Comparison of ENCODE assay signal across 21 cellular contexts in genomic region chr2:86485103-86485502, GRCh38. TPM values are rescaled to one million over a fixed set of nuclear protein-coding genes. Genes with fewer than 3 reads are reported as not detected.
DNase-seq lines count a peak whose midpoint lies in the region; ATAC-seq and TF ChIP-seq lines count a peak whose summit lies in the region.
"Had no signal": no experiment of that assay in that cellular context is flagged by ENCODE, and none has a peak within 500 bp of the region (broad histone marks: within the 10 kb centered on the region; RNA-seq: fewer than 3 reads in every experiment).

No MANE protein-coding gene starts in this region.

- peak overlapping the region; percentile 22 for H3K27ac Mint-ChIP-seq in activated naive CD4-positive, alpha-beta T cell treated with anti-CD3 and anti-CD28 coated beads, Interleukin-2, amount 10 ng/mL, durations not matched to agents 7 days and 5 days
- peak overlapping the region; percentile 29 to 56 for H3K27ac Mint-ChIP-seq in T-cell
- peak overlapping the region; percentile 68 for H3K27ac Mint-ChIP-seq in stimulated activated naive B cell treated with anti-CD40 and anti-IgM and Interleukin-4, amounts not matched to agents 10 μg/mL and 1 μg/mL and 100 μg/mL, for 72 hours

- H3K36me3 Mint-ChIP-seq in activated naive CD4-positive, alpha-beta T cell treated with anti-CD3 and anti-CD28 coated beads, Interleukin-2, amount 10 ng/mL, durations not matched to agents 7 days and 5 days, result peaks cover 90% of the 10 kb centered on the region
- peaks cover 90% of the 10 kb centered on the region for H3K36me3 Mint-ChIP-seq in T-cell
- peaks cover 43 to 79% of the 10 kb centered on the region in 2 donors for H3K36me3 Mint-ChIP-seq in stimulated activated naive B cell treated with anti-CD40 and anti-IgM and Interleukin-4, amounts not matched to agents 10 μg/mL and 1 μg/mL and 100 μg/mL, for 72 hours

- H3K9me3 Mint-ChIP-seq in activated naive CD4-positive, alpha-beta T cell treated with anti-CD3 and anti-CD28 coated beads, Interleukin-2, amount 10 ng/mL, durations not matched to agents 7 days and 5 days, result no peaks in the 10 kb centered on the region
- no peaks in the 10 kb centered on the region for H3K9me3 Mint-ChIP-seq in T-cell
- no peaks in the 10 kb centered on the region for H3K9me3 Mint-ChIP-seq in stimulated activated naive B cell treated with anti-CD40 and anti-IgM and Interleukin-4, amounts not matched to agents 10 μg/mL and 1 μg/mL and 100 μg/mL, for 72 hours
- H3K9me3 Mint-ChIP-seq: neural crest cell had no signal

- intact Hi-C loops in esophagus muscularis mucosa (cut with DNase I), result no loop called here

- H3K4me3 ChIP-seq in esophagus muscularis mucosa, result no peak overlapping the region
- H3K4me3 ChIP-seq: colonic mucosa, SJCRH30, spleen, upper lobe of right lung had no signal

- no peak for TF ChIP-seq EP300 in esophagus muscularis mucosa (IDR thresholded peaks at IDR 0.05)

- CTCF ChIA-PET in activated naive CD4-positive, alpha-beta T cell treated with anti-CD3 and anti-CD28 coated beads, Interleukin-2, amount 10 ng/mL, durations not matched to agents 7 days and 5 days (lab: Charles Lee), result no interaction called here
- CTCF ChIA-PET in T-cell (lab: Charles Lee), result no interaction called here

- peak overlapping the region in 3 of 4 donors; percentile 10 to 76 (median 37) for H3K27ac ChIP-seq in esophagus muscularis mucosa (replicated peaks in 1 of 4)
- H3K27ac ChIP-seq: colonic mucosa, SJCRH30, spleen, upper lobe of right lung had no signal

- TF ChIP-seq CTCF in esophagus muscularis mucosa (IDR thresholded peaks at IDR 0.05), result no peak

- peaks cover 46 to 99% (median 86%) of the 10 kb centered on the region in 4 donors for H3K36me3 ChIP-seq in esophagus muscularis mucosa

- no peak overlapping the region for H3K4me3 Mint-ChIP-seq in activated naive CD4-positive, alpha-beta T cell treated with anti-CD3 and anti-CD28 coated beads, Interleukin-2, amount 10 ng/mL, durations not matched to agents 7 days and 5 days
- H3K4me3 Mint-ChIP-seq in T-cell, result no peak overlapping the region
- no peak overlapping the region for H3K4me3 Mint-ChIP-seq in stimulated activated naive B cell treated with anti-CD40 and anti-IgM and Interleukin-4, amounts not matched to agents 10 μg/mL and 1 μg/mL and 100 μg/mL, for 72 hours
- H3K4me3 Mint-ChIP-seq: neural crest cell had no signal

- no peaks in the 10 kb centered on the region for H3K27me3 Mint-ChIP-seq in activated naive CD4-positive, alpha-beta T cell treated with anti-CD3 and anti-CD28 coated beads, Interleukin-2, amount 10 ng/mL, durations not matched to agents 7 days and 5 days
- no peaks in the 10 kb centered on the region for H3K27me3 Mint-ChIP-seq in T-cell
- H3K27me3 Mint-ChIP-seq in stimulated activated naive B cell treated with anti-CD40 and anti-IgM and Interleukin-4, amounts not matched to agents 10 μg/mL and 1 μg/mL and 100 μg/mL, for 72 hours, result no peaks in the 10 kb centered on the region

- POLR2A ChIA-PET in T-cell (lab: Charles Lee), result no interaction called here

- DNase-seq in activated naive CD4-positive, alpha-beta T cell treated with anti-CD3 and anti-CD28 coated beads, Interleukin-2, amount 10 ng/mL, durations not matched to agents 7 days and 5 days, result no peak
- DNase-seq in activated naive CD4-positive, alpha-beta T cell (lab: John Stamatoyannopoulos, UW), result no peak
- DNase-seq in T-cell, result no peak
- DNase-seq in esophagus muscularis mucosa (ENCODE audit: extremely low spot score), result no peak
- no peak for DNase-seq in stimulated activated naive B cell treated with anti-CD40 and anti-IgM and Interleukin-4, amounts not matched to agents 10 μg/mL and 1 μg/mL and 100 μg/mL, for 72 hours
- DNase-seq in HK-2 (ENCODE audit: unreplicated experiment), result no peak
- DNase-seq in NCI-H526 treated with DMSO at 0.1 percent for 48 hours (lab: John Stamatoyannopoulos, UW), result no peak
- DNase-seq in NCI-H1694 (lab: John Stamatoyannopoulos, UW), result no peak
- DNase-seq: activated CD4-positive, alpha-beta T cell treated with anti-CD3 and anti-CD28 coated beads for 4 hours; aorta; colonic mucosa; Kasumi-1; mammary epithelial cell; NCI-H1417 treated with DMSO at 0.1 percent for 48 hours; OCI-M1; SJCRH30; spleen; stimulated activated naive CD4-positive, alpha-beta T cell; T1000; upper lobe of right lung had no signal

- H3K9me3 ChIP-seq in esophagus muscularis mucosa, result no peaks in the 10 kb centered on the region
- H3K9me3 ChIP-seq: colonic mucosa, SJCRH30, spleen, upper lobe of right lung had no signal

- peaks cover 29 to 69% (median 64%) of the 10 kb centered on the region in 4 donors for H3K4me1 ChIP-seq in esophagus muscularis mucosa
- H3K4me1 ChIP-seq: colonic mucosa, SJCRH30, spleen had no signal

- no peak for TF ChIP-seq POLR2A in esophagus muscularis mucosa (IDR thresholded peaks at IDR 0.05; ENCODE audit: low read depth)

- ATAC-seq in T-cell (replicated peaks in 1 of 4), result no peak
- ATAC-seq in stimulated activated naive B cell treated with anti-CD40 and anti-IgM and Interleukin-4, amounts not matched to agents 10 μg/mL and 1 μg/mL and 100 μg/mL, for 72 hours (replicated peaks), result no peak
- ATAC-seq: upper lobe of right lung had no signal

- no peaks in the 10 kb centered on the region for H3K27me3 ChIP-seq in esophagus muscularis mucosa
- H3K27me3 ChIP-seq: colonic mucosa, SJCRH30, spleen, upper lobe of right lung had no signal

- peaks cover 19% of the 10 kb centered on the region for H3K4me1 Mint-ChIP-seq in activated naive CD4-positive, alpha-beta T cell treated with anti-CD3 and anti-CD28 coated beads, Interleukin-2, amount 10 ng/mL, durations not matched to agents 7 days and 5 days
- H3K4me1 Mint-ChIP-seq in T-cell, result peaks cover 5 to 20% (median 9%) of the 10 kb centered on the region in 3 donors
- H3K4me1 Mint-ChIP-seq in stimulated activated naive B cell treated with anti-CD40 and anti-IgM and Interleukin-4, amounts not matched to agents 10 μg/mL and 1 μg/mL and 100 μg/mL, for 72 hours, result peaks cover 0 to 5% of the 10 kb centered on the region in 2 donors
- H3K4me1 Mint-ChIP-seq: neural crest cell had no signal

RNA-seq across cellular contexts. Expression of gene KDM3A, which starts 43.9 kb away (rescaled TPM):
- total RNA-seq in T-cell (100 to 1,000 TPM; 140 to 168 (median 145) TPM), esophagus muscularis mucosa (10 to 100 TPM; 37.3 to 68.6 (median 52.0) TPM)
